10 cellular contexts compared by ENCODE assay signal in genomic region chr14:50792058-50792477, GRCh38. TPM values are rescaled to one million over a fixed set of nuclear protein-coding genes. Genes with fewer than 3 reads are reported as not detected.
DNase-seq lines count a peak whose midpoint lies in the region; ATAC-seq and TF ChIP-seq lines count a peak whose summit lies in the region.
"Had no signal": no experiment of that assay in that cellular context is flagged by ENCODE, and none has a peak within 500 bp of the region (broad histone marks: within the 10 kb centered on the region; RNA-seq: fewer than 3 reads in every experiment).

No MANE protein-coding gene starts in this region.

- peaks cover 45% of the 10 kb centered on the region for H3K36me3 Mint-ChIP-seq in activated T-helper 2 cell treated with anti-CD3 and anti-CD28 coated beads, Interferon-gamma antibody, Interleukin-2, Interleukin-4, amounts not matched to agents 10 μg/mL and 5 μg/mL and 100 μg/mL, durations not matched to agents 14 hours and 24 hours and 36 hours (ENCODE audit: low read depth)
- H3K36me3 Mint-ChIP-seq in naive thymus-derived CD8-positive, alpha-beta T cell, result peaks cover 0 to 50% (median 9%) of the 10 kb centered on the region in 3 donors
- peaks cover 28% of the 10 kb centered on the region for H3K36me3 Mint-ChIP-seq in MCF 10A (ENCODE audit: insufficient read depth, unreplicated experiment)

- no peak for TF ChIP-seq CTCF in GM06990 (IDR thresholded peaks at IDR 0.05; ENCODE audit: insufficient read depth, low read length, poor library complexity, severe bottlenecking)
- no peak for TF ChIP-seq CTCF in osteoblast (IDR thresholded peaks at IDR 0.05; ENCODE audit: extremely low read depth, low read depth, low read length)
- no peak for TF ChIP-seq CTCF in MCF 10A (IDR thresholded peaks at IDR 0.05; ENCODE audit: unreplicated experiment)

- peaks cover 17% of the 10 kb centered on the region for H3K4me1 ChIP-seq in osteoblast (ENCODE audit: insufficient read depth, low read length)

- no peak overlapping the region for H2AFZ ChIP-seq in osteoblast (ENCODE audit: low read length)

- H3K9me3 Mint-ChIP-seq in activated T-helper 2 cell treated with anti-CD3 and anti-CD28 coated beads, Interferon-gamma antibody, Interleukin-2, Interleukin-4, amounts not matched to agents 10 μg/mL and 5 μg/mL and 100 μg/mL, durations not matched to agents 14 hours and 24 hours and 36 hours, result no peaks in the 10 kb centered on the region
- H3K9me3 Mint-ChIP-seq in naive thymus-derived CD8-positive, alpha-beta T cell, result no peaks in the 10 kb centered on the region
- H3K9me3 Mint-ChIP-seq in MCF 10A (ENCODE audit: unreplicated experiment), result no peaks in the 10 kb centered on the region

- H3K27ac ChIP-seq in KOPT-K1 (ENCODE audit: low read depth, low read length, poor library complexity, severe bottlenecking) (peak overlapping the region; percentile 53), osteoblast (ENCODE audit: low read depth, low read length) (no peak overlapping the region)

- POLR2A ChIA-PET in naive thymus-derived CD8-positive, alpha-beta T cell (lab: Charles Lee), result interaction anchor here (0.6 to 4.9 kb wide), 12 partner anchors 16 to 930 kb away, joined by 3 to 50 read pairs (median 6); partner anchors contain the start of gene NIN
- POLR2A ChIA-PET in MCF 10A (lab: Yijun Ruan, JAX), result interaction anchor here (0.5 to 0.6 kb wide), 3 partner anchors 232 to 1677 kb away, joined by 3 read pairs; partner anchors contain the start of gene ATL1

- no peaks in the 10 kb centered on the region for H3K9me3 ChIP-seq in KOPT-K1 (ENCODE audit: insufficient read depth, low read length, poor library complexity, severe bottlenecking)
- no peaks in the 10 kb centered on the region for H3K9me3 ChIP-seq in osteoblast (ENCODE audit: low read depth, low read length)
- H3K9me3 ChIP-seq: MG63 had no signal

- H3K4me2 ChIP-seq in osteoblast (ENCODE audit: insufficient read depth, low read length), result no peak overlapping the region

- H3K4me1 Mint-ChIP-seq in activated T-helper 2 cell treated with anti-CD3 and anti-CD28 coated beads, Interferon-gamma antibody, Interleukin-2, Interleukin-4, amounts not matched to agents 10 μg/mL and 5 μg/mL and 100 μg/mL, durations not matched to agents 14 hours and 24 hours and 36 hours (ENCODE audit: low read depth), result peaks cover 42% of the 10 kb centered on the region
- H3K4me1 Mint-ChIP-seq in naive thymus-derived CD8-positive, alpha-beta T cell, result peaks cover 45 to 99% (median 88%) of the 10 kb centered on the region in 4 donors
- H3K4me1 Mint-ChIP-seq in MCF 10A (ENCODE audit: insufficient read depth, unreplicated experiment), result no peaks in the 10 kb centered on the region

- BruUV-seq in MCF 10A (replicated peaks; lab: Mats Ljungman, UMichigan), result no TSS peak

- H3K36me3 ChIP-seq in GM06990 (ENCODE audit: control insufficient read depth, insufficient read depth, low read length) (no peaks in the 10 kb centered on the region; the same call in none of the 2 replicates), KOPT-K1 (ENCODE audit: insufficient read depth, low read length) (peaks cover 6% of the 10 kb centered on the region; the same call in 1 of the 2 replicates), osteoblast (ENCODE audit: insufficient read depth, low read length) (peaks cover 20% of the 10 kb centered on the region)
- H3K36me3 ChIP-seq: MG63 had no signal

- peak; percentile 70 for ATAC-seq in naive thymus-derived CD8-positive, alpha-beta T cell
- ATAC-seq in HG02763 (IDR thresholded peaks at IDR 0.05; ENCODE audit: unreplicated experiment) (no peak), GM18861 (IDR thresholded peaks at IDR 0.05; ENCODE audit: unreplicated experiment) (no peak)

- CTCF ChIA-PET in MCF 10A (lab: Yijun Ruan, JAX), result interaction anchor here (0.5 to 6.7 kb wide), 7 partner anchors 16 to 321 kb away, joined by 3 to 53 read pairs (median 3); no protein-coding TSS in a partner anchor

- peak overlapping the region; percentile 44 for H3K4me3 ChIP-seq in GM06990 (replicated peaks; ENCODE audit: low read depth, low read length)
- no peak overlapping the region for H3K4me3 ChIP-seq in osteoblast (ENCODE audit: insufficient read depth, low read length)
- H3K4me3 ChIP-seq: MG63 had no signal

- no peaks in the 10 kb centered on the region for H3K27me3 ChIP-seq in GM06990 (replicated peaks; ENCODE audit: control insufficient read depth, insufficient read depth, low read length)
- no peaks in the 10 kb centered on the region for H3K27me3 ChIP-seq in osteoblast (ENCODE audit: insufficient read depth, low read length)
- H3K27me3 ChIP-seq: MG63 had no signal

- peaks cover 20% of the 10 kb centered on the region for H3K79me2 ChIP-seq in osteoblast (ENCODE audit: insufficient read depth, low read length)

- intact Hi-C loops in activated T-helper 2 cell treated with anti-CD3 and anti-CD28 coated beads, Interferon-gamma antibody, Interleukin-2, Interleukin-4, amounts not matched to agents 10 μg/mL and 5 μg/mL and 100 μg/mL, durations not matched to agents 14 hours and 24 hours and 36 hours (cut with micrococcal nuclease), result loop anchor here (1.0 kb wide), 1 partner anchor 38 kb away; no protein-coding TSS in a partner anchor
- intact Hi-C loops in MCF 10A (cut with micrococcal nuclease), result no loop called here

- DNase-seq in GM06990 (ENCODE audit: extremely low read depth, insufficient read length) (no peak), osteoblast (ENCODE audit: insufficient read length, low spot score, missing footprints) (no peak), MCF 10A (ENCODE audit: unreplicated experiment) (no peak)
- no peak for DNase-seq in activated T-helper 2 cell treated with anti-CD3 and anti-CD28 coated beads, Interferon-gamma antibody, Interleukin-2, Interleukin-4, amounts not matched to agents 10 μg/mL and 5 μg/mL and 100 μg/mL, durations not matched to agents 14 hours and 24 hours and 36 hours (ENCODE audit: low spot score)
- DNase-seq in naive thymus-derived CD8-positive, alpha-beta T cell, result peak in 5 of 10 donors; percentile 12 to 55 (median 46)
- DNase-seq: MG63, small intestine had no signal

- peak overlapping the region; percentile 35 for H3K4me3 Mint-ChIP-seq in activated T-helper 2 cell treated with anti-CD3 and anti-CD28 coated beads, Interferon-gamma antibody, Interleukin-2, Interleukin-4, amounts not matched to agents 10 μg/mL and 5 μg/mL and 100 μg/mL, durations not matched to agents 14 hours and 24 hours and 36 hours (ENCODE audit: low read depth)
- H3K4me3 Mint-ChIP-seq in naive thymus-derived CD8-positive, alpha-beta T cell, result peak overlapping the region; percentile 68 to 88 (median 82)
- H3K4me3 Mint-ChIP-seq in MCF 10A (ENCODE audit: unreplicated experiment), result no peak overlapping the region

- peaks cover 2% of the 10 kb centered on the region for H4K20me1 ChIP-seq in osteoblast (ENCODE audit: insufficient read depth, low read length)

- H3K27me3 Mint-ChIP-seq in activated T-helper 2 cell treated with anti-CD3 and anti-CD28 coated beads, Interferon-gamma antibody, Interleukin-2, Interleukin-4, amounts not matched to agents 10 μg/mL and 5 μg/mL and 100 μg/mL, durations not matched to agents 14 hours and 24 hours and 36 hours (ENCODE audit: low read depth), result no peaks in the 10 kb centered on the region
- H3K27me3 Mint-ChIP-seq in naive thymus-derived CD8-positive, alpha-beta T cell, result no peaks in the 10 kb centered on the region
- no peaks in the 10 kb centered on the region for H3K27me3 Mint-ChIP-seq in MCF 10A (ENCODE audit: insufficient read depth, unreplicated experiment)

- H3K27ac Mint-ChIP-seq in activated T-helper 2 cell treated with anti-CD3 and anti-CD28 coated beads, Interferon-gamma antibody, Interleukin-2, Interleukin-4, amounts not matched to agents 10 μg/mL and 5 μg/mL and 100 μg/mL, durations not matched to agents 14 hours and 24 hours and 36 hours, result peak overlapping the region; percentile 64
- H3K27ac Mint-ChIP-seq in naive thymus-derived CD8-positive, alpha-beta T cell, result peak overlapping the region; percentile 88 to 99 (median 98)
- no peak overlapping the region for H3K27ac Mint-ChIP-seq in MCF 10A (ENCODE audit: low read depth, unreplicated experiment)

RNA-seq across cellular contexts. Expression of gene NIN, which starts 38.9 kb away (rescaled TPM):
- 43.0 and 45.1 TPM in 2 replicates for total RNA-seq in activated T-helper 2 cell treated with anti-CD3 and anti-CD28 coated beads, Interferon-gamma antibody, Interleukin-2, Interleukin-4, amounts not matched to agents 10 μg/mL and 5 μg/mL and 100 μg/mL, durations not matched to agents 14 hours and 24 hours and 36 hours
- total RNA-seq in naive thymus-derived CD8-positive, alpha-beta T cell, result 100 to 1,000 TPM; 124 to 137 TPM
- polyA plus RNA-seq in naive thymus-derived CD8-positive, alpha-beta T cell, result 10 to 100 TPM; 37.1 to 60.2 (median 42.7) TPM
- total RNA-seq in osteoblast (40.2 and 42.4 TPM in 2 replicates), MCF 10A (2022) (29.2 and 33.0 TPM in 2 replicates)

Comparison
In these comparisons a context has a peak if more than half of its experiments do, and no peak if none do; other contexts are left out.
1. ATAC-seq: peak in naive thymus-derived CD8-positive, alpha-beta T cell (2 of 2); none in HG02763 (single experiment) and GM18861 (single experiment).